In genomic region chr4:71648923-71649322, GRCh38 we compare ENCODE assay signal across 1 cellular context.
TF ChIP-seq lines count a peak whose summit lies in the region.

No MANE protein-coding gene starts in this region.

TF ChIP-seq in H1, 55 proteins besides CTCF, POLR2A, EP300 and RAD21 (continued from another document):
- no peak for TF ChIP-seq SIRT6 (IDR thresholded peaks at IDR 0.05; ENCODE audit: low read length)
- TF ChIP-seq ASH2L (IDR thresholded peaks at IDR 0.05; ENCODE audit: low read length), result no peak
- TF ChIP-seq BACH1 (IDR thresholded peaks at IDR 0.05; ENCODE audit: low read length), result no peak
